ENCODE assay signal across 1 cellular context in genomic region chr12:48512855-48513254, GRCh38.
A peak's percentile ranks its signal among the peaks of the same experiment; 100 is the strongest.
TF ChIP-seq lines count a peak whose summit lies in the region.

No MANE protein-coding gene starts in this region.

TF ChIP-seq in GM12878, 131 proteins besides CTCF, POLR2A, EP300 and RAD21 (continued from another document and continues in another):
- TF ChIP-seq NKRF (conservative IDR thresholded peaks at IDR 0.05): no peak
- no peak for TF ChIP-seq RAD51 (IDR thresholded peaks at IDR 0.05)
- TF ChIP-seq SMARCA5 (IDR thresholded peaks at IDR 0.05): no peak
- no peak for TF ChIP-seq MTA3 (IDR thresholded peaks at IDR 0.05; ENCODE audit: borderline replicate concordance, low read length)
- TF ChIP-seq CEBPZ (IDR thresholded peaks at IDR 0.05; ENCODE audit: low read depth, low read length): no peak
- peak; percentile 54 for TF ChIP-seq IKZF1 (conservative IDR thresholded peaks at IDR 0.05)
- peak; percentile 75 for TF ChIP-seq MTA2 (IDR thresholded peaks at IDR 0.05; ENCODE audit: low read depth)
- no peak for TF ChIP-seq FOXK2 (IDR thresholded peaks at IDR 0.05)
- peak; percentile 74 for TF ChIP-seq NR2F1 (conservative IDR thresholded peaks at IDR 0.05)
- TF ChIP-seq NFXL1 (IDR thresholded peaks at IDR 0.05; ENCODE audit: borderline replicate concordance): no peak
- no peak for TF ChIP-seq MYB (IDR thresholded peaks at IDR 0.05; ENCODE audit: borderline replicate concordance, low read depth, low read length)
- no peak for TF ChIP-seq NR2C2 (IDR thresholded peaks at IDR 0.05; ENCODE audit: borderline replicate concordance, control insufficient read depth, insufficient read length, low read depth)
- TF ChIP-seq KDM1A (IDR thresholded peaks at IDR 0.05; ENCODE audit: borderline replicate concordance): no peak
- no peak for TF ChIP-seq ZBTB11 (CRISPR knock-in tag; IDR thresholded peaks at IDR 0.05)
- TF ChIP-seq ESRRA (IDR thresholded peaks at IDR 0.05; ENCODE audit: low read length): no peak
- TF ChIP-seq E4F1 (IDR thresholded peaks at IDR 0.05; ENCODE audit: borderline replicate concordance, partially characterized antibody): no peak
- no peak for TF ChIP-seq SIX5 (IDR thresholded peaks at IDR 0.05; ENCODE audit: low read depth, low read length, severe bottlenecking)
- TF ChIP-seq ATF2 (IDR thresholded peaks at IDR 0.05; ENCODE audit: low read length): peak; percentile 75
- TF ChIP-seq JUNB (IDR thresholded peaks at IDR 0.05): peak; percentile 73
- no peak for TF ChIP-seq SMAD1 (IDR thresholded peaks at IDR 0.05; ENCODE audit: low read depth, partially characterized antibody)
- TF ChIP-seq JUND (IDR thresholded peaks at IDR 0.05; ENCODE audit: low read depth, low read length): no peak
- no peak for TF ChIP-seq STAT3 (IDR thresholded peaks at IDR 0.05; ENCODE audit: low read depth, low read length)
- no peak for TF ChIP-seq ZZZ3 (IDR thresholded peaks at IDR 0.05; ENCODE audit: control insufficient read depth, insufficient read length, low read depth)
- TF ChIP-seq CREM (IDR thresholded peaks at IDR 0.05; ENCODE audit: low read depth): peak; percentile 55; the same call in 1 of the 2 replicates
- TF ChIP-seq GATAD2B (conservative IDR thresholded peaks at IDR 0.05; ENCODE audit: low read depth): no peak
- TF ChIP-seq PRDM15 (CRISPR knock-in tag; IDR thresholded peaks at IDR 0.05): no peak
- no peak for TF ChIP-seq TCF7 (IDR thresholded peaks at IDR 0.05; ENCODE audit: borderline replicate concordance)
- no peak for TF ChIP-seq BMI1 (IDR thresholded peaks at IDR 0.05; ENCODE audit: borderline replicate concordance)
- TF ChIP-seq ZNF592 (IDR thresholded peaks at IDR 0.05): no peak
- TF ChIP-seq SMAD5 (IDR thresholded peaks at IDR 0.05; ENCODE audit: low read depth): no peak
- TF ChIP-seq IRF3 (IDR thresholded peaks at IDR 0.05): no peak
- no peak for TF ChIP-seq PAX5 (IDR thresholded peaks at IDR 0.05; ENCODE audit: borderline replicate concordance, low read depth, low read length)
- TF ChIP-seq BHLHE40 (IDR thresholded peaks at IDR 0.05; ENCODE audit: borderline replicate concordance in 1 of 2, low read depth in 2 of 2, low read length in 1 of 2): peak in 1 of 2 experiments; percentile 63; a peak in 1 of 4 replicates
